ENCODE assay signal across 1 cellular context in genomic region chr19:39492788-39493187, GRCh38.
TF ChIP-seq lines count a peak whose summit lies in the region.

No MANE protein-coding gene starts in this region.

TF ChIP-seq in WTC11, 78 proteins besides CTCF, POLR2A, EP300 and RAD21:
- TF ChIP-seq, protein P1, sequence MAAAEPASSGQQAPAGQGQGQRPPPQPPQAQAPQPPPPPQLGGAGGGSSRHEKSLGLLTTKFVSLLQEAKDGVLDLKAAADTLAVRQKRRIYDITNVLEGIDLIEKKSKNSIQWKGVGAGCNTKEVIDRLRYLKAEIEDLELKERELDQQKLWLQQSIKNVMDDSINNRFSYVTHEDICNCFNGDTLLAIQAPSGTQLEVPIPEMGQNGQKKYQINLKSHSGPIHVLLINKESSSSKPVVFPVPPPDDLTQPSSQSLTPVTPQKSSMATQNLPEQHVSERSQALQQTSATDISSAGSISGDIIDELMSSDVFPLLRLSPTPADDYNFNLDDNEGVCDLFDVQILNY (CRISPR knock-in tag; IDR thresholded peaks at IDR 0.05) = no peak
